1 cellular context compared by ENCODE assay signal in the genomic region with DNA sequence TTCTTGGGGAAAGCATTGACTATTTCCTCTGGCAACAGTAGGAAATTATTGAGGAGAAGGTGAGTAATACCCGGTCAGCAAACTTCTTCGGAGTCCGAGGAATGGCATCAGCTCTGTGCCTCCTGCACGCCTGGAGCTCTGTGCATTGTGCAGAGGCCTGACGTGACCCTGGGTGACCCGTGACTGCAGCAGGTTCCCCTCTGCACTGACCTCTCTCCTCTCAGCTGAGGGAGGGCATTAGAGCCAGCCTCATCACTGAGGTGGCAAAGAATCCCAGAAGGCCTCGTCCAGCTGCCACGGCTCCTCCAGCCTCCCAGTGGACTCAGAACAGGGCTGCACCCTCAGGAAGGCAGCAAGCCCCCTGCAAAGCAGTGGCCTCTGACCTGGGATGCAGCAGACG.
TF ChIP-seq lines count a peak whose summit lies in the region.

No MANE protein-coding gene starts in this region.

TF ChIP-seq in HepG2, 621 proteins besides CTCF, POLR2A, EP300 and RAD21 (continued from another document):
- 0 out of 2 replicates have a peak, but pooled peaks have one; percentile 18 for TF ChIP-seq ARID5B (CRISPR knock-in tag; IDR thresholded peaks at IDR 0.05)
- TF ChIP-seq, protein P1, sequence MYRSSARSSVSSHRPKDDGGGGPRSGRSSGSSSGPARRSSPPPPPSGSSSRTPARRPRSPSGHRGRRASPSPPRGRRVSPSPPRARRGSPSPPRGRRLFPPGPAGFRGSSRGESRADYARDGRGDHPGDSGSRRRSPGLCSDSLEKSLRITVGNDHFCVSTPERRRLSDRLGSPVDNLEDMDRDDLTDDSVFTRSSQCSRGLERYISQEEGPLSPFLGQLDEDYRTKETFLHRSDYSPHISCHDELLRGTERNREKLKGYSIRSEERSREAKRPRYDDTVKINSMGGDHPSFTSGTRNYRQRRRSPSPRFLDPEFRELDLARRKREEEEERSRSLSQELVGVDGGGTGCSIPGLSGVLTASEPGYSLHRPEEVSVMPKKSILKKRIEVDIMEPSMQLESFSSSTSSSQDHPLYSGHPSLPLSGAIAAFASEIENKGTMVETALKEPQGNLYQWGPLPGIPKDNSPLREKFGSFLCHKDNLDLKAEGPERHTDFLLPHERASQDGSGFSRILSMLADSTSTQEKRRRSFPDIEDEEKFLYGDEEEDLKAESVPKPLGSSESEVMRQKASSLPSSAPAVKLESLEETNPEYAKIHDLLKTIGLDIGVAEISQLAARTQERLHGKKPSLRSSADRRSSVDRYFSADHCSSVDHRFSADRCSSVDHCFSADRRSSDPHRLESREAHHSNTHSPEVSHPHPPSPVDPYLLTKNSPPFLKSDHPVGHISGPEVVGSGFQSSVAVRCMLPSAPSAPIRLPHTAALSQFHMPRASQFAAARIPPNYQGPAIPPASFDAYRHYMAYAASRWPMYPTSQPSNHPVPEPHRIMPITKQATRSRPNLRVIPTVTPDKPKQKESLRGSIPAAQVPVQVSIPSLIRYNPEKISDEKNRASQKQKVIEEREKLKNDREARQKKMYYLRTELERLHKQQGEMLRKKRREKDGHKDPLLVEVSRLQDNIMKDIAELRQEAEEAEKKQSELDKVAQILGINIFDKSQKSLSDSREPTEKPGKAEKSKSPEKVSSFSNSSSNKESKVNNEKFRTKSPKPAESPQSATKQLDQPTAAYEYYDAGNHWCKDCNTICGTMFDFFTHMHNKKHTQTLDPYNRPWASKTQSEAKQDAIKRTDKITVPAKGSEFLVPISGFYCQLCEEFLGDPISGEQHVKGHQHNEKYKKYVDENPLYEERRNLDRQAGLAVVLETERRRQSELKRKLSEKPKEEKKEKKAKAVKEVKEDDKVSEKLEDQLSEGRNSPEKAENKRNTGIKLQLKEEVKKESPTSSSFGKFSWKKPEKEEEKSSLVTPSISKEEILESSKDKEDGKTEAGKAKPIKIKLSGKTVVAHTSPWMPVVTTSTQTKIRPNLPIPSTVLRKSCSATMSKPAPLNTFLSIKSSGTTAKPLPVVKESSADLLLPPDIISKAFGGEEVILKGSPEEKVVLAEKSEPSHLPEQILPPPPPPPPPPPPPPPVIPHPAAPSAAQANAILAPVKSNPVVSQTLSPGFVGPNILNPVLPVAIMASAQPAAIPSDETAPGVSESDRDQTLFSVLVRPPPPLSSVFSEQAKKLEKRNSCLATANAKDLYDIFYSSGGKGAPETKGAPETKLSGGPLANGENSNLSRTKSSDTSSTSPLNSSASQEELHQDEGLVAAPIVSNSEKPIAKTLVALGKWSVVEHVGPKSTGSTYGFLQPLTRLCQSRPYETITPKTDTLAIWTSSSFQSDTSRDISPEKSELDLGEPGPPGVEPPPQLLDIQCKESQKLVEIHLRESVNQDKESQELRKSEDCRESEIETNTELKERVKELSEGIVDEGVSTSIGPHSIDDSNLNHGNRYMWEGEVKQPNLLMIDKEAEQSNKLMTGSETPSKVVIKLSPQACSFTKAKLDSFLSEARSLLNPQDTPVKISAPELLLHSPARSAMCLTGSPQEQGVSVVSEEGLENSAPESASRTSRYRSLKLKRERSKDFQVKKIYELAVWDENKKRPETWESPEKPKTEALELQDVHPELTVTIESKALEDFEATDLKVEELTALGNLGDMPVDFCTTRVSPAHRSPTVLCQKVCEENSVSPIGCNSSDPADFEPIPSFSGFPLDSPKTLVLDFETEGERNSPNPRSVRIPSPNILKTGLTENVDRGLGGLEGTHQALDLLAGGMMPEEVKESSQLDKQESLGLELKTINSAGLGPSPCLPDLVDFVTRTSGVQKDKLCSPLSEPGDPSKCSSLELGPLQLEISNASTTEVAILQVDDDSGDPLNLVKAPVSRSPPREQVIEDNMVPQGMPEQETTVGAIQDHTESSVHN (CRISPR knock-in tag; IDR thresholded peaks at IDR 0.05) = no peak
- no peak for TF ChIP-seq ETV6 (CRISPR knock-in tag; conservative IDR thresholded peaks at IDR 0.05)
- peak; percentile 32 to 73; a peak in 1 of 4 replicates for TF ChIP-seq NR2F1 (CRISPR knock-in tag; IDR thresholded peaks at IDR 0.05)
- peak; percentile 44; the same call in 1 of the 2 replicates for TF ChIP-seq TFAP4 (IDR thresholded peaks at IDR 0.05; ENCODE audit: borderline replicate concordance, low read depth)
- peak; percentile 86 for TF ChIP-seq RXRA (CRISPR knock-in tag; IDR thresholded peaks at IDR 0.05)
- TF ChIP-seq HHEX (CRISPR knock-in tag; IDR thresholded peaks at IDR 0.05) = no peak
- TF ChIP-seq NR2F6 (IDR thresholded peaks at IDR 0.05) = peak; percentile 43; the same call in 1 of the 2 replicates
- TF ChIP-seq NR2F6 (CRISPR knock-in tag; IDR thresholded peaks at IDR 0.05) = peak; percentile 48; the same call in 1 of the 2 replicates
- TF ChIP-seq ZNF768 (CRISPR knock-in tag; IDR thresholded peaks at IDR 0.05) = peak; percentile 19; the same call in 1 of the 2 replicates
